8 cellular contexts compared by ENCODE assay signal in genomic region chr12:48979602-48980388, GRCh38. TPM values are rescaled to one million over a fixed set of nuclear protein-coding genes. Genes with fewer than 3 reads are reported as not detected.
A peak's percentile ranks its signal among the peaks of the same experiment; 100 is the strongest.
DNase-seq lines count a peak whose midpoint lies in the region; ATAC-seq and TF ChIP-seq lines count a peak whose summit lies in the region.

No MANE protein-coding gene starts in this region.

- H3K4me3 ChIP-seq in skeletal muscle cell (ENCODE audit: low read depth, low read length) = peak overlapping the region; percentile 7
- no peak overlapping the region for H3K4me3 ChIP-seq in BE2C (ENCODE audit: low read depth, low read length)

- CTCF ChIA-PET in activated CD4-positive, alpha-beta T cell treated with anti-CD3 and anti-CD28 coated beads, Interleukin-2, amount 10 ng/mL, durations not matched to agents 7 days and 5 days (lab: Charles Lee) = interaction anchor here (1.0 to 10.1 kb wide), 10 partner anchors 9 to 96 kb away, joined by 3 to 110 read pairs (median 10); partner anchors contain the start of genes ARF3, DDN and WNT10B

- H3K9me3 Mint-ChIP-seq in activated CD4-positive, alpha-beta T cell treated with anti-CD3 and anti-CD28 coated beads, Interleukin-2, amount 10 ng/mL, durations not matched to agents 7 days and 5 days = no peaks in the 10 kb centered on the region

- peaks cover 52% of the 10 kb centered on the region for H3K4me1 Mint-ChIP-seq in activated CD4-positive, alpha-beta T cell treated with anti-CD3 and anti-CD28 coated beads, Interleukin-2, amount 10 ng/mL, durations not matched to agents 7 days and 5 days

- H3K4me1 ChIP-seq in BE2C = peaks cover 2% of the 10 kb centered on the region; the same call in 1 of the 2 replicates

- H3K27me3 ChIP-seq in BE2C = peaks cover 78% of the 10 kb centered on the region

- POLR2A ChIA-PET in activated CD4-positive, alpha-beta T cell treated with anti-CD3 and anti-CD28 coated beads, Interleukin-2, amount 10 ng/mL, durations not matched to agents 7 days and 5 days (lab: Charles Lee) = interaction anchor here (0.5 to 1.0 kb wide), 2 partner anchors 16 to 273 kb away, joined by 3 to 5 read pairs; no protein-coding TSS in a partner anchor

- no peak for ATAC-seq in HG03521 (IDR thresholded peaks at IDR 0.05; ENCODE audit: unreplicated experiment)

- peaks cover 89% of the 10 kb centered on the region for H3K27me3 Mint-ChIP-seq in activated CD4-positive, alpha-beta T cell treated with anti-CD3 and anti-CD28 coated beads, Interleukin-2, amount 10 ng/mL, durations not matched to agents 7 days and 5 days

- H3K9me3 ChIP-seq in BE2C = no peaks in the 10 kb centered on the region

- peak overlapping the region; percentile 75 for H3K27ac Mint-ChIP-seq in activated CD4-positive, alpha-beta T cell treated with anti-CD3 and anti-CD28 coated beads, Interleukin-2, amount 10 ng/mL, durations not matched to agents 7 days and 5 days

- peak overlapping the region; percentile 73 for H3K4me3 Mint-ChIP-seq in activated CD4-positive, alpha-beta T cell treated with anti-CD3 and anti-CD28 coated beads, Interleukin-2, amount 10 ng/mL, durations not matched to agents 7 days and 5 days

- H3K36me3 Mint-ChIP-seq in activated CD4-positive, alpha-beta T cell treated with anti-CD3 and anti-CD28 coated beads, Interleukin-2, amount 10 ng/mL, durations not matched to agents 7 days and 5 days (ENCODE audit: low read depth) = no peaks in the 10 kb centered on the region

- no peaks in the 10 kb centered on the region for H3K36me3 ChIP-seq in BE2C

- in situ Hi-C loops in GM13976 (cut with MboI; ENCODE audit: low sequenced_read_pairs, unreplicated experiment) = no loop called here

- DNase-seq in GM13976 (ENCODE audit: low spot score) = peak; percentile 62
- DNase-seq in activated CD4-positive, alpha-beta T cell treated with anti-CD3 and anti-CD28 coated beads, Interleukin-2, amount 10 ng/mL, durations not matched to agents 7 days and 5 days = peak; percentile 44
- DNase-seq in germinal center (ENCODE audit: low spot score) = peak; percentile 67
- no peak for DNase-seq in skeletal muscle cell (ENCODE audit: low read depth)
- no peak for DNase-seq in BE2C
- no peak for DNase-seq in GM19238 (ENCODE audit: insufficient read length, low spot score)
- no peak for DNase-seq in DMS153 treated with DMSO at 0.1 percent for 48 hours (lab: John Stamatoyannopoulos, UW; ENCODE audit: unreplicated experiment)

- TF ChIP-seq CTCF in GM13976 (IDR thresholded peaks at IDR 0.05; ENCODE audit: borderline replicate concordance, control extremely low read depth, extremely low read depth, insufficient read depth, missing control alignments) (no peak), BE2C (IDR thresholded peaks at IDR 0.05; ENCODE audit: low read depth, low read length) (no peak)

RNA-seq across cellular contexts. Expression of gene WNT1, which starts 1.7 kb away (rescaled TPM):
- total RNA-seq in activated CD4-positive, alpha-beta T cell treated with anti-CD3 and anti-CD28 coated beads, Interleukin-2, amount 10 ng/mL, durations not matched to agents 7 days and 5 days = under 1 TPM; 0.17 to 0.29 TPM
- not detected for polyA plus RNA-seq in BE2C (2012; ENCODE audit: insufficient read depth, insufficient read length, low read depth)

RNA-seq across cellular contexts. Expression of gene WNT10B, which starts 8.3 kb away (rescaled TPM):
- under 1 TPM; 0.52 to 0.99 TPM for total RNA-seq in activated CD4-positive, alpha-beta T cell treated with anti-CD3 and anti-CD28 coated beads, Interleukin-2, amount 10 ng/mL, durations not matched to agents 7 days and 5 days
- polyA plus RNA-seq in BE2C (2012; ENCODE audit: insufficient read depth, insufficient read length, low read depth) = not detected

RNA-seq across cellular contexts. Expression of gene DDN, which starts 19.4 kb away (rescaled TPM):
- total RNA-seq in activated CD4-positive, alpha-beta T cell treated with anti-CD3 and anti-CD28 coated beads, Interleukin-2, amount 10 ng/mL, durations not matched to agents 7 days and 5 days = under 1 TPM; 0.10 to 0.17 TPM
- 10.4 TPM for polyA plus RNA-seq in BE2C (2012; ENCODE audit: insufficient read depth, insufficient read length, low read depth)

RNA-seq across cellular contexts. Expression of gene ARF3, which starts 22.5 kb away (rescaled TPM):
- 100 to 1,000 TPM in 1 of 2 experiments, 10 to 100 TPM in 1; 89.6 to 114 TPM for total RNA-seq in activated CD4-positive, alpha-beta T cell treated with anti-CD3 and anti-CD28 coated beads, Interleukin-2, amount 10 ng/mL, durations not matched to agents 7 days and 5 days
- 213 TPM for polyA plus RNA-seq in BE2C (2012; ENCODE audit: insufficient read depth, insufficient read length, low read depth)

RNA-seq across cellular contexts. Expression of gene PRKAG1, which starts 38.8 kb away (rescaled TPM):
- total RNA-seq in activated CD4-positive, alpha-beta T cell treated with anti-CD3 and anti-CD28 coated beads, Interleukin-2, amount 10 ng/mL, durations not matched to agents 7 days and 5 days = 10 to 100 TPM; 62.5 to 65.5 TPM
- polyA plus RNA-seq in BE2C (2012; ENCODE audit: insufficient read depth, insufficient read length, low read depth) = 83.7 TPM

Comparison
In these comparisons a context has a peak if more than half of its experiments do, and no peak if none do; other contexts are left out.
1. DNase-seq: peak in GM13976 (single experiment), activated CD4-positive, alpha-beta T cell treated with anti-CD3 and anti-CD28 coated beads, Interleukin-2, amount 10 ng/mL, durations not matched to agents 7 days and 5 days (single experiment) and germinal center (single experiment); none in skeletal muscle cell (single experiment), BE2C (single experiment), GM19238 (single experiment) and DMS153 treated with DMSO at 0.1 percent for 48 hours (single experiment).